17 cellular contexts compared by ENCODE assay signal in genomic region chr2:137802038-137802437, GRCh38.
"Had no signal": no experiment of that assay in that cellular context is flagged by ENCODE, and none has a peak within 500 bp of the region (broad histone marks: within the 10 kb centered on the region; RNA-seq: fewer than 3 reads in every experiment).

No MANE protein-coding gene starts in this region.

- H3K9me3 ChIP-seq: ovary, right lobe of liver, thoracic aorta, upper lobe of right lung had no signal

- DNase-seq: activated CD4-positive, alpha-beta T cell treated with anti-CD3 and anti-CD28 coated beads, Interleukin-2, amount 50 U/mL, for 4 hours; activated T-cell treated with anti-CD3 and anti-CD28 coated beads for 4 hours; amniotic stem cell; dermis blood vessel endothelial cell; effector memory CD4-positive, alpha-beta T cell; esophagus squamous epithelium; hippocampal formation; left cardiac atrium; mesendoderm; naive thymus-derived CD4-positive, alpha-beta T cell; ovary; right lobe of liver; spleen; stimulated activated CD4-positive, alpha-beta T cell treated with anti-CD3 and anti-CD28 coated beads, Interleukin-4, amount 100 ng/mL, for 4 hours; upper lobe of right lung had no signal

- H3K4me3 ChIP-seq: esophagus squamous epithelium, ovary, right lobe of liver, spleen, thoracic aorta, upper lobe of right lung had no signal

- H3K27ac ChIP-seq: esophagus squamous epithelium, ovary, right lobe of liver, spleen, thoracic aorta, upper lobe of right lung, VCaP had no signal

- H3K36me3 ChIP-seq: esophagus squamous epithelium, ovary, right lobe of liver, spleen, thoracic aorta, upper lobe of right lung had no signal

- H3K27me3 ChIP-seq: esophagus squamous epithelium, ovary, right lobe of liver, spleen, upper lobe of right lung had no signal

- H3K4me1 ChIP-seq: right lobe of liver, spleen, upper lobe of right lung had no signal
